22 cellular contexts compared by ENCODE assay signal in the genomic region with DNA sequence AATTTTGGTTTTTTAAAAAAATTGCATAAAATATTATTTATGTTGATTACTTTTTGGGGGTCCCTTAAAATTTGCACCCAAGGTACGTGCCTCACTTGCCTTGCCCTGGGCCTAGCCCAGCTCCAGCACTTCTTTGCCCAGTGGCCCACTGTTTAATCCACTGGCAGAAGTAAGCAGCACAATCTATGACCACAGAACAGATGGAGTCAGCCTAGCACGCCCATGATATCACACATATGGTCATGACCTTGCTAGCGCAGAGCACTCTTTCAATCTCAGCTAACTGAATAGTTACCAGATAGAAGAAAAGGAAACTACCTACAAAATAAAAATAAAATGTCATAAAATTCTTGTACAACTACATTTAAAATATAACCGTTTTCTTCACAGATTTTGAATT. TPM values are rescaled to one million over a fixed set of nuclear protein-coding genes. Genes with fewer than 3 reads are reported as not detected.
DNase-seq lines count a peak whose midpoint lies in the region; ATAC-seq and TF ChIP-seq lines count a peak whose summit lies in the region.
"Had no signal": no experiment of that assay in that cellular context is flagged by ENCODE, and none has a peak within 500 bp of the region (broad histone marks: within the 10 kb centered on the region; RNA-seq: fewer than 3 reads in every experiment).

No MANE protein-coding gene starts in this region.

- peaks cover 24% of the 10 kb centered on the region for H3K36me3 Mint-ChIP-seq in activated naive CD4-positive, alpha-beta T cell treated with anti-CD3 and anti-CD28 coated beads for 36 hours (ENCODE audit: low read depth)

- H3K4me3 ChIP-seq in fibroblast of mammary gland (ENCODE audit: control insufficient read depth, low read depth, low read length): no peak overlapping the region
- no peak overlapping the region for H3K4me3 ChIP-seq in trophoblast cell (ENCODE audit: low read depth, low read length)
- no peak overlapping the region for H3K4me3 ChIP-seq in gastrocnemius medialis
- no peak overlapping the region for H3K4me3 ChIP-seq in breast epithelium
- H3K4me3 ChIP-seq: A549, thyroid gland had no signal

- WGBS in trophoblast cell (ENCODE audit: extremely low coverage, insufficient coverage, insufficient read length): no CpG with 5 or more reads among the region's 4 CpGs

- no peak overlapping the region for H2AFZ ChIP-seq in trophoblast cell (ENCODE audit: insufficient read depth, low read length, poor library complexity)

- no peak for ATAC-seq in gastrocnemius medialis
- ATAC-seq: A549, esophagus mucosa had no signal

- H3K27me3 ChIP-seq in trophoblast cell (ENCODE audit: insufficient read depth, low read length): no peaks in the 10 kb centered on the region
- no peaks in the 10 kb centered on the region for H3K27me3 ChIP-seq in gastrocnemius medialis
- no peaks in the 10 kb centered on the region for H3K27me3 ChIP-seq in breast epithelium
- H3K27me3 ChIP-seq: thyroid gland had no signal

- no peak overlapping the region for H3K4me3 Mint-ChIP-seq in activated naive CD4-positive, alpha-beta T cell treated with anti-CD3 and anti-CD28 coated beads for 36 hours
- H3K4me3 Mint-ChIP-seq: activated CD4-positive, alpha-beta memory T cell treated with anti-CD3 and anti-CD28 coated beads for 36 hours; nephron progenitor cell had no signal

- TF ChIP-seq CTCF in fibroblast of mammary gland (conservative IDR thresholded peaks at IDR 0.05; ENCODE audit: control insufficient read depth, insufficient read depth, low read depth, low read length) (no peak), gastrocnemius medialis (IDR thresholded peaks at IDR 0.05 in 4 of 5, conservative IDR thresholded peaks at IDR 0.05 in 1 of 5) (no peak), breast epithelium (IDR thresholded peaks at IDR 0.05) (no peak)

- H3K36me3 ChIP-seq in trophoblast cell (ENCODE audit: control insufficient read depth in 1 of 2, insufficient read depth in 2 of 2, low read length in 2 of 2) (peaks cover 23 to 24% of the 10 kb centered on the region in 2 experiments), gastrocnemius medialis (peaks cover 0 to 34% of the 10 kb centered on the region in 2 donors), breast epithelium (no peaks in the 10 kb centered on the region)

- peaks cover 52% of the 10 kb centered on the region for H3K4me1 Mint-ChIP-seq in activated naive CD4-positive, alpha-beta T cell treated with anti-CD3 and anti-CD28 coated beads for 36 hours (ENCODE audit: low read depth)

- H2BK120ac ChIP-seq in trophoblast cell (ENCODE audit: insufficient read depth, low read length, poor library complexity): no peak overlapping the region

- H3K9me3 ChIP-seq in trophoblast cell (ENCODE audit: insufficient read depth, low read depth, low read length) (no peaks in the 10 kb centered on the region), gastrocnemius medialis (no peaks in the 10 kb centered on the region), breast epithelium (no peaks in the 10 kb centered on the region)
- H3K9me3 ChIP-seq: A549, thyroid gland had no signal

- H3K79me1 ChIP-seq in trophoblast cell (ENCODE audit: low read length): peaks cover 3% of the 10 kb centered on the region

- in situ Hi-C loops in gastrocnemius medialis (cut with MboI; ENCODE audit: low sequenced_read_pairs in 4 of 4): no loop called here

- H3K27me3 Mint-ChIP-seq in activated naive CD4-positive, alpha-beta T cell treated with anti-CD3 and anti-CD28 coated beads for 36 hours (ENCODE audit: low read depth): no peaks in the 10 kb centered on the region
- H3K27me3 Mint-ChIP-seq: activated CD4-positive, alpha-beta memory T cell treated with anti-CD3 and anti-CD28 coated beads for 36 hours had no signal

- peak overlapping the region; percentile 45 for H3K18ac ChIP-seq in trophoblast cell (ENCODE audit: low read length)

- no peak overlapping the region for H2AK5ac ChIP-seq in trophoblast cell (ENCODE audit: low read length)

- no peak overlapping the region for H3K9ac ChIP-seq in trophoblast cell (ENCODE audit: low read length)

- TF ChIP-seq POLR2A in gastrocnemius medialis (IDR thresholded peaks at IDR 0.05): no peak
- TF ChIP-seq POLR2A in breast epithelium (IDR thresholded peaks at IDR 0.05): no peak

- no peak overlapping the region for H3K4me2 ChIP-seq in trophoblast cell (ENCODE audit: low read length)
- H3K4me2 ChIP-seq: A549 had no signal

- H4K8ac ChIP-seq in trophoblast cell (ENCODE audit: low read depth, low read length): no peak overlapping the region

- no peak overlapping the region for H4K91ac ChIP-seq in trophoblast cell (ENCODE audit: low read depth, low read length)

- H4K12ac ChIP-seq in trophoblast cell (ENCODE audit: low read depth, low read length): no peak overlapping the region

- H3K4ac ChIP-seq in trophoblast cell (ENCODE audit: low read depth, low read length): peak overlapping the region; percentile 89

- no peak overlapping the region for H3K27ac ChIP-seq in trophoblast cell (ENCODE audit: low read depth, low read length)
- no peak overlapping the region for H3K27ac ChIP-seq in gastrocnemius medialis
- no peak overlapping the region for H3K27ac ChIP-seq in breast epithelium
- H3K27ac ChIP-seq: A549, thyroid gland had no signal

- intact Hi-C loops in activated naive CD4-positive, alpha-beta T cell treated with anti-CD3 and anti-CD28 coated beads for 36 hours (cut with micrococcal nuclease): no loop called here
- intact Hi-C loops in gastrocnemius medialis (cut with DNase I; ENCODE audit: low total_unique reads): loop anchor here (10.0 kb wide), 2 partner anchors 458 to 1278 kb away; a partner anchor contains a TSS
- intact Hi-C loops in breast epithelium (cut with DNase I; ENCODE audit: low total_unique reads): no loop called here

- no peaks in the 10 kb centered on the region for H3K9me3 Mint-ChIP-seq in activated naive CD4-positive, alpha-beta T cell treated with anti-CD3 and anti-CD28 coated beads for 36 hours
- H3K9me3 Mint-ChIP-seq: activated CD4-positive, alpha-beta memory T cell treated with anti-CD3 and anti-CD28 coated beads for 36 hours; nephron progenitor cell had no signal

- H3K79me2 ChIP-seq in trophoblast cell (ENCODE audit: control insufficient read depth, insufficient read depth, low read length, poor library complexity): peaks cover 14% of the 10 kb centered on the region

- H3K14ac ChIP-seq in trophoblast cell (ENCODE audit: low read length): no peak overlapping the region

- DNase-seq in activated naive CD4-positive, alpha-beta T cell treated with anti-CD3 and anti-CD28 coated beads for 36 hours: no peak
- no peak for DNase-seq in activated naive CD4-positive, alpha-beta T cell treated with Interleukin-2 at 50 U/mL for 16 hours
- DNase-seq in NCI-H82 (lab: John Stamatoyannopoulos, UW) (peak; percentile 43), fibroblast of mammary gland (ENCODE audit: low read depth) (peak; percentile 21), trophoblast cell (no peak), NCI-H1436 (lab: John Stamatoyannopoulos, UW) (no peak), gastrocnemius medialis (no peak), breast epithelium (ENCODE audit: low spot score in 2 of 2) (no peak)
- DNase-seq: activated CD4-positive, alpha-beta memory T cell treated with anti-CD3 and anti-CD28 coated beads for 36 hours; activated T-cell treated with anti-CD3 and anti-CD28 coated beads, Interleukin-2, amount 50 U/mL, for 48 hours; HCEC 1CT; NCI-H2029 treated with DMSO at 0.1 percent for 48 hours; NCI-H446 treated with DMSO at 0.1 percent for 48 hours; nephron progenitor cell; stimulated activated CD4-positive, alpha-beta T cell treated with anti-CD3 and anti-CD28 coated beads, Interleukin-12 subunit alpha, Interleukin-12 subunit beta, amount 100 ng/mL, for 4 hours; thyroid gland had no signal

- no peak overlapping the region for H2BK5ac ChIP-seq in trophoblast cell (ENCODE audit: low read depth, low read length, poor library complexity)

- peak overlapping the region; percentile 4 for H3K27ac Mint-ChIP-seq in activated naive CD4-positive, alpha-beta T cell treated with anti-CD3 and anti-CD28 coated beads for 36 hours
- H3K27ac Mint-ChIP-seq: nephron progenitor cell had no signal

- H3K4me1 ChIP-seq in trophoblast cell (ENCODE audit: control insufficient read depth in 1 of 2, insufficient read depth in 2 of 2, low read length in 2 of 2) (peaks cover 0 to 3% of the 10 kb centered on the region in 2 experiments), gastrocnemius medialis (peaks cover 32 to 37% of the 10 kb centered on the region in 2 donors), breast epithelium (peaks cover 0 to 7% of the 10 kb centered on the region in 2 donors)

- CTCF ChIA-PET in activated naive CD4-positive, alpha-beta T cell treated with anti-CD3 and anti-CD28 coated beads for 36 hours (lab: Charles Lee): interaction anchor here (1.0 to 1.4 kb wide), 3 partner anchors 16 to 31 kb away, joined by 3 read pairs; a partner anchor contains a TSS

- no peak overlapping the region for H3K23ac ChIP-seq in trophoblast cell (ENCODE audit: low read length)

- H2BK12ac ChIP-seq in trophoblast cell (ENCODE audit: low read length): no peak overlapping the region

RNA-seq across cellular contexts. Expression of a gene that starts 5.6 kb away (rescaled TPM):
- total RNA-seq in activated naive CD4-positive, alpha-beta T cell treated with anti-CD3 and anti-CD28 coated beads for 36 hours: 10 to 100 TPM; 90.8 to 96.3 TPM
- polyA plus RNA-seq in trophoblast cell (2013): 46.3 and 48.3 TPM in 2 replicates
- total RNA-seq in gastrocnemius medialis (10 to 100 TPM; 25.8 to 85.5 (median 48.3) TPM), breast epithelium (100 to 1,000 TPM; 169 to 200 (median 181) TPM)

RNA-seq across cellular contexts. Expression of a gene that starts 29.4 kb away (rescaled TPM):
- total RNA-seq in activated naive CD4-positive, alpha-beta T cell treated with anti-CD3 and anti-CD28 coated beads for 36 hours: 100 to 1,000 TPM; 213 to 230 TPM
- polyA plus RNA-seq in trophoblast cell (2013): 29.9 and 33.3 TPM in 2 replicates
- 10 to 100 TPM; 12.9 to 37.0 (median 16.0) TPM for total RNA-seq in gastrocnemius medialis
- total RNA-seq in breast epithelium: 10 to 100 TPM; 37.3 to 61.0 (median 43.9) TPM

RNA-seq across cellular contexts. Expression of a gene that starts 31.0 kb away (rescaled TPM):
- total RNA-seq in activated naive CD4-positive, alpha-beta T cell treated with anti-CD3 and anti-CD28 coated beads for 36 hours: under 1 TPM; 0.69 to 0.79 TPM
- polyA plus RNA-seq in trophoblast cell (2013): 5.0 and 5.5 TPM in 2 replicates
- total RNA-seq in gastrocnemius medialis: 1 to 10 TPM in 1 of 4 donors, under 1 TPM in 2, not detected in 1; 0.33 to 2.4 (median 0.39) TPM
- 10 to 100 TPM; 11.9 to 90.4 (median 20.6) TPM for total RNA-seq in breast epithelium
- total RNA-seq: bronchial epithelial cell had no signal

RNA-seq across cellular contexts. Expression of a gene that starts 36.7 kb away (rescaled TPM):
- total RNA-seq in activated naive CD4-positive, alpha-beta T cell treated with anti-CD3 and anti-CD28 coated beads for 36 hours: not detected
- polyA plus RNA-seq in trophoblast cell (2013): 0.07 TPM in 1 of 2 replicates, not detected in the other
- total RNA-seq in gastrocnemius medialis (not detected), breast epithelium (not detected)
- total RNA-seq: activated CD4-positive, alpha-beta memory T cell treated with anti-CD3 and anti-CD28 coated beads for 36 hours; Daoy; esophagus mucosa; lung microvascular endothelial cell; pulmonary artery endothelial cell; thyroid gland had no signal

Comparison
In these comparisons a context has a peak if more than half of its experiments do, and no peak if none do; other contexts are left out.
1. DNase-seq: peak in NCI-H82 (single experiment) and fibroblast of mammary gland (single experiment); none in activated naive CD4-positive, alpha-beta T cell treated with anti-CD3 and anti-CD28 coated beads for 36 hours (single experiment), activated naive CD4-positive, alpha-beta T cell treated with Interleukin-2 at 50 U/mL for 16 hours (single experiment), trophoblast cell (0 of 2), NCI-H1436 (single experiment), gastrocnemius medialis (0 of 2) and breast epithelium (0 of 2).